Comparison of ENCODE assay signal across 8 cellular contexts in genomic region chr13:23375007-23375971, GRCh38. TPM values are rescaled to one million over a fixed set of nuclear protein-coding genes. Genes with fewer than 3 reads are reported as not detected.
DNase-seq lines count a peak whose midpoint lies in the region; ATAC-seq, FAIRE-seq and TF ChIP-seq lines count a peak whose summit lies in the region.

No MANE protein-coding gene starts in this region.

- H3K36me3 Mint-ChIP-seq in natural killer cell: peaks cover 1% of the 10 kb centered on the region

- ATAC-seq in DND-41 (ENCODE audit: insufficient read depth, low read depth) (peak; percentile 93), GM21737 (IDR thresholded peaks at IDR 0.05; ENCODE audit: unreplicated experiment) (peak; percentile 78), natural killer cell (peak; percentile 90 to 97 (median 93))

- H3K36me3 ChIP-seq in DND-41 (ENCODE audit: insufficient read depth, low read length) (peaks cover 36% of the 10 kb centered on the region), KMS-11 (ENCODE audit: insufficient read depth) (no peaks in the 10 kb centered on the region)

- peak overlapping the region; percentile 100 for H2AFZ ChIP-seq in DND-41 (ENCODE audit: low read depth, low read length)
- H2AFZ ChIP-seq in KMS-11 (ENCODE audit: low read depth): peak overlapping the region; percentile 66

- H3K79me2 ChIP-seq in DND-41 (ENCODE audit: insufficient read depth, low read length) (peaks cover 37% of the 10 kb centered on the region), KMS-11 (ENCODE audit: insufficient read depth, low read depth) (peaks cover 16% of the 10 kb centered on the region; the same call in 1 of the 2 replicates)

- peak overlapping the region; percentile 96 for H3K9ac ChIP-seq in DND-41 (ENCODE audit: low read depth, low read length)
- H3K9ac ChIP-seq in KMS-11: peak overlapping the region; percentile 79

- intact Hi-C loops in natural killer cell (cut with micrococcal nuclease): loop anchor here (2.0 to 5.0 kb wide), 4 partner anchors 54 to 1547 kb away; partner anchors contain the start of genes MIPEP and SPATA13

- no peak for FAIRE-seq in RCC 7860 (lab: Jason Lieb, UNC)

- peak overlapping the region; percentile 74 for H3K4me3 Mint-ChIP-seq in natural killer cell

- H4K20me1 ChIP-seq in DND-41 (ENCODE audit: insufficient read depth, low read length): peaks cover 20% of the 10 kb centered on the region
- no peaks in the 10 kb centered on the region for H4K20me1 ChIP-seq in KMS-11 (ENCODE audit: insufficient read depth)

- H3K9me3 Mint-ChIP-seq in natural killer cell: no peaks in the 10 kb centered on the region

- H3K27me3 Mint-ChIP-seq in natural killer cell (ENCODE audit: low read depth in 2 of 2): peaks cover under 1 to 5% of the 10 kb centered on the region in 2 donors

- DNase-seq in DND-41 (peak; percentile 96), RCC 7860 (ENCODE audit: low spot score) (peak; percentile 80), fibroblast of mammary gland (ENCODE audit: low read depth) (peak; percentile 90), natural killer cell (peak; percentile 91)
- peak; percentile 97 for DNase-seq in activated T-helper 1 cell treated with anti-CD3 and anti-CD28 coated beads, Interleukin-2, amount 50 U/mL, for 16 hours (ENCODE audit: low read depth in 1 of 2, low spot score in 1 of 2)
- peak; percentile 95 to 99 (median 97) for DNase-seq in stimulated activated naive CD4-positive, alpha-beta T cell (lab: John Stamatoyannopoulos, UW)

- H3K4me2 ChIP-seq in DND-41 (ENCODE audit: insufficient read depth, low read length): peak overlapping the region; percentile 81
- H3K4me2 ChIP-seq in KMS-11: peak overlapping the region; percentile 84

- peaks cover 3% of the 10 kb centered on the region for H3K27me3 ChIP-seq in DND-41 (ENCODE audit: insufficient read depth, low read length, poor library complexity)
- no peaks in the 10 kb centered on the region for H3K27me3 ChIP-seq in KMS-11 (ENCODE audit: insufficient read depth, low read depth)

- H3K4me1 Mint-ChIP-seq in natural killer cell: peaks cover 16 to 20% of the 10 kb centered on the region in 2 donors

- H3K9me3 ChIP-seq in DND-41 (ENCODE audit: insufficient read depth, low read length, severe bottlenecking): no peaks in the 10 kb centered on the region

- H3K27ac ChIP-seq in DND-41 (ENCODE audit: low read length): peak overlapping the region; percentile 88
- H3K27ac ChIP-seq in KMS-11: peak overlapping the region; percentile 47

- H3K4me1 ChIP-seq in DND-41 (ENCODE audit: insufficient read depth, low read length) (peaks cover 35% of the 10 kb centered on the region), KMS-11 (ENCODE audit: low read depth, poor library complexity, severe bottlenecking) (peaks cover 16% of the 10 kb centered on the region)

- H3K4me3 ChIP-seq in DND-41 (ENCODE audit: low read depth in 1 of 2, low read length in 2 of 2) (peak overlapping the region; percentile 65 to 100; a peak in 3 of 4 replicates), KMS-11 (IDR thresholded peaks at IDR 0.05; ENCODE audit: insufficient read depth, low read depth, low read length) (no peak overlapping the region), fibroblast of mammary gland (ENCODE audit: control insufficient read depth, low read depth, low read length) (peak overlapping the region; percentile 59)

- peak; percentile 32 for TF ChIP-seq CTCF in DND-41 (IDR thresholded peaks at IDR 0.05; ENCODE audit: borderline replicate concordance, extremely low read depth, low read length, poor library complexity, severe bottlenecking)
- no peak for TF ChIP-seq CTCF in KMS-11 (conservative IDR thresholded peaks at IDR 0.05; ENCODE audit: low read depth, low read length)
- no peak for TF ChIP-seq CTCF in fibroblast of mammary gland (conservative IDR thresholded peaks at IDR 0.05; ENCODE audit: control insufficient read depth, insufficient read depth, low read depth, low read length)
- no peak for TF ChIP-seq CTCF in natural killer cell (IDR thresholded peaks at IDR 0.05)

- H3K27ac Mint-ChIP-seq in natural killer cell: peak overlapping the region in 1 of 2 donors; percentile 55

RNA-seq across cellular contexts. Expression of gene SACS, which starts 58.2 kb away (rescaled TPM):
- 10 to 100 TPM in 2 of 3 donors, 1 to 10 TPM in 1; 10.0 to 13.1 (median 13.0) TPM for total RNA-seq in natural killer cell
